28 cellular contexts compared by ENCODE assay signal in the genomic region with DNA sequence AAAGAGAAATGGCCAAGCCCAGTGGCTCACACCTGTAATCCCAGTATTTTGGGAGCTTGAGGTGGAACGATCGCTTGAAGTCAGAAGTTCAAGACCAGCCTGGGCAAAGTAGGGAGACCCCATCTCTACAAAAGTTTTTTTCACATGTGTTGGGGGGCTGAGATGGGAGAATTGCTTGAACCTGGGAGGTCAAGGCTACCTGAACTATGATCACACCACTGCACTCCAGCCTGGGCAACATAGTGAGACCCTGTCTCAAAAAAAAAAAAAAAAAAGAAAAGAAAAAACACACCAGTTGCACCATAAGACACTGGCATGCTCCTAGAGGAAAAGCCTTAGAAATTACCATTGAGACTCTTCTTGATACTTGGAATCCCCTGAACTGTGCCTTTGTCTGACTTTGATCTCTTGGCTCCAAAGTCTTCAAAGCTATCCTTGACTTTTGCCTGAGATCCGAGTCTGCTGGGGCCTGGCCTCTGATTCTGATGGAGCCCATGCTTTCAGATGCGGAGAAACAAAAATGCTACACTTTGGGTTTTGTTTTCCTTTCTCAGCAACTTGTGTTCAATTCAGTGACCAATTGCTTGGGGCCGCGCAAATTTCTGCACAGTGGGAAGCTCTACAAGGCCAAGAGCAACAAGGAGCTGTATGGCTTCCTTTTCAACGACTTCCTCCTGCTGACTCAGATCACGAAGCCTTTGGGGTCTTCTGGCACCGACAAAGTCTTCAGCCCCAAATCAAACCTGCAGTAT.
"Had no signal": no experiment of that assay in that cellular context is flagged by ENCODE, and none has a peak within 500 bp of the region (broad histone marks: within the 10 kb centered on the region; RNA-seq: fewer than 3 reads in every experiment).

No MANE protein-coding gene starts in this region.

- H3K36me3 ChIP-seq: adrenal gland, ascending aorta, cardiac muscle cell, neural progenitor cell, right lobe of liver, suprapubic skin, tibial artery, upper lobe of right lung, WERI-Rb-1 had no signal

- H3K4me1 Mint-ChIP-seq: activated naive CD8-positive, alpha-beta T cell treated with anti-CD3 and anti-CD28 coated beads for 36 hours; naive thymus-derived CD8-positive, alpha-beta T cell had no signal

- H3K36me3 Mint-ChIP-seq: activated naive CD8-positive, alpha-beta T cell treated with anti-CD3 and anti-CD28 coated beads for 36 hours; naive thymus-derived CD8-positive, alpha-beta T cell had no signal

- H3K27ac Mint-ChIP-seq: activated naive CD4-positive, alpha-beta T cell treated with anti-CD3 and anti-CD28 coated beads for 36 hours; activated naive CD8-positive, alpha-beta T cell treated with anti-CD3 and anti-CD28 coated beads for 36 hours; effector memory CD8-positive, alpha-beta T cell; naive thymus-derived CD8-positive, alpha-beta T cell; neural progenitor cell; progenitor cell of endocrine pancreas had no signal

- H3K9ac ChIP-seq: neural progenitor cell had no signal

- H3K4me3 ChIP-seq: adrenal gland, ascending aorta, cardiac muscle cell, neural progenitor cell, right lobe of liver, skin epidermis, suprapubic skin, tibial artery, upper lobe of right lung had no signal

- H2AFZ ChIP-seq: neural progenitor cell had no signal

- DNase-seq: activated CD4-positive, alpha-beta T cell treated with anti-CD3 and anti-CD28 coated beads for 48 hours; activated CD4-positive, alpha-beta T cell treated with anti-CD3 and anti-CD28 coated beads, Interleukin-2, amount 50 U/mL, for 48 hours; activated CD8-positive, alpha-beta memory T cell treated with anti-CD3 and anti-CD28 coated beads for 24 hours; activated effector memory CD4-positive, alpha-beta T cell treated with anti-CD3 and anti-CD28 coated beads, Interleukin-2, amount 50 U/mL, for 16 hours; activated naive CD4-positive, alpha-beta T cell treated with anti-CD3 and anti-CD28 coated beads for 36 hours; activated naive CD8-positive, alpha-beta T cell treated with anti-CD3 and anti-CD28 coated beads for 36 hours; adrenal gland; cerebellar nuclear complex; cortex of kidney; effector memory CD8-positive, alpha-beta T cell; head of caudate nucleus; hippocampal formation; left colon; naive thymus-derived CD8-positive, alpha-beta T cell; right lobe of liver; stimulated activated CD4-positive, alpha-beta T cell treated with anti-CD3 and anti-CD28 coated beads, Interleukin-15, amount 100 ng/mL, for 24 hours; stimulated activated naive CD4-positive, alpha-beta T cell; tibial artery; WERI-Rb-1 had no signal

- H3K9me3 ChIP-seq: adrenal gland, ascending aorta, right lobe of liver, suprapubic skin, tibial artery, upper lobe of right lung had no signal

- H3K4me3 Mint-ChIP-seq: activated naive CD4-positive, alpha-beta T cell treated with anti-CD3 and anti-CD28 coated beads for 36 hours; activated naive CD8-positive, alpha-beta T cell treated with anti-CD3 and anti-CD28 coated beads for 36 hours; effector memory CD8-positive, alpha-beta T cell; naive thymus-derived CD8-positive, alpha-beta T cell; neural progenitor cell had no signal

- H3K9me3 Mint-ChIP-seq: activated naive CD4-positive, alpha-beta T cell treated with anti-CD3 and anti-CD28 coated beads for 36 hours; activated naive CD8-positive, alpha-beta T cell treated with anti-CD3 and anti-CD28 coated beads for 36 hours; effector memory CD8-positive, alpha-beta T cell; naive thymus-derived CD8-positive, alpha-beta T cell; neural progenitor cell had no signal

- H3K27ac ChIP-seq: adrenal gland, ascending aorta, cardiac muscle cell, neural progenitor cell, right lobe of liver, skin epidermis, suprapubic skin, tibial artery, upper lobe of right lung, WERI-Rb-1 had no signal

- H3K27me3 Mint-ChIP-seq: progenitor cell of endocrine pancreas had no signal

- H3K4me1 ChIP-seq: adrenal gland, right lobe of liver, upper lobe of right lung had no signal

- FAIRE-seq: keratinocyte, TTC549 had no signal

- H3K27me3 ChIP-seq: adrenal gland, ascending aorta, cardiac muscle cell, neural progenitor cell, right lobe of liver, suprapubic skin, tibial artery, upper lobe of right lung had no signal

- H3K4me2 ChIP-seq: neural progenitor cell had no signal
